14 cellular contexts compared by ENCODE assay signal in the genomic region with DNA sequence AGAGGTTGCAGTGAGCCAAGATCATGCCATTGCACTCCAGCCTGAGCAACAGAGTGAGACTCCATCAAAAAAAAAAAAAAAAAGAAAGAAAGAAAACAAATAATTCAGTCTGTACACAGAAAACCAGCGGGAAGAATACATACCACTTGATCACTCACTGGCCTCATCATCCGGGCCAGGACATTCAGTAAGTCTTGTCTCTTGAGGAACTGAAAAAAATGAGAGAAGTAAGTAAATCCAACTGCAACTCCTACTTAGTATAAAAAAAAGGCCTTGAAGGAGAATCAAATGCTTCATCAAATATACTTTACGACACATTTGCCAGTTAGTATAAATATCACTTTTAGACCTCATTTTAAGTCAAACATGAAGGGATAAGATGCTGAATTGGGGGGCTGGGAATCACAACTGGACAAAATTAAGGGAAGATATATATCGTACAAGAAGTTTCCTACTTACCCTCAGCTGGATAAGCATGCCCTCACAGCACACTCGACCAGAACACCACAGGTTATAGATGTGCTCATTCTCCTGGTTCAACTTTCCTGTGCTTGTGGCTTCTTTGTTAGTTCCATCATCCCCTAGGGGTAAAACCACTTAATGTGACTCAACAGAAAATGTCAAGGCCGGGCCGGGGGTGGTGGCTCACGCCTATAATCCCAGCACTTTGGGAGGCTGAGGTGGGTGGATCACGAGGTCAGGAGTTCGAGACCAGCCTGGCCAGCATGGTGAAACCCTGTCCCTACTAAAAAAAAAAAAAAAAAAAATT. TPM values are rescaled to one million over a fixed set of nuclear protein-coding genes. Genes with fewer than 3 reads are reported as not detected.
DNase-seq lines count a peak whose midpoint lies in the region; ATAC-seq, FAIRE-seq and TF ChIP-seq lines count a peak whose summit lies in the region.
"Had no signal": no experiment of that assay in that cellular context is flagged by ENCODE, and none has a peak within 500 bp of the region (broad histone marks: within the 10 kb centered on the region; RNA-seq: fewer than 3 reads in every experiment).

No MANE protein-coding gene starts in this region.

- POLR2A ChIA-PET in WTC11 (lab: Charles Lee) = no interaction called here

- H3K4me3 Mint-ChIP-seq in activated T-helper 2 cell treated with anti-CD3 and anti-CD28 coated beads, Interferon-gamma antibody, Interleukin-2, Interleukin-4, amounts not matched to agents 10 μg/mL and 5 μg/mL and 100 μg/mL, durations not matched to agents 14 hours and 24 hours and 36 hours (ENCODE audit: low read depth) = no peak overlapping the region
- H3K4me3 Mint-ChIP-seq in WTC11 = no peak overlapping the region
- H3K4me3 Mint-ChIP-seq: activated naive CD8-positive, alpha-beta T cell had no signal

- peak overlapping the region; percentile 22 for H3K27ac Mint-ChIP-seq in activated T-helper 2 cell treated with anti-CD3 and anti-CD28 coated beads, Interferon-gamma antibody, Interleukin-2, Interleukin-4, amounts not matched to agents 10 μg/mL and 5 μg/mL and 100 μg/mL, durations not matched to agents 14 hours and 24 hours and 36 hours
- H3K27ac Mint-ChIP-seq in WTC11 = no peak overlapping the region

- no peak for ATAC-seq in WTC11
- ATAC-seq: HCT116 had no signal

- CTCF ChIA-PET in WTC11 (lab: Charles Lee) = interaction anchor here (0.6 kb wide), 1 partner anchor 11 kb away, joined by 3 read pairs; no protein-coding TSS in a partner anchor

- no peak for TF ChIP-seq CTCF in WTC11 (IDR thresholded peaks at IDR 0.05)

- intact Hi-C loops in activated T-helper 2 cell treated with anti-CD3 and anti-CD28 coated beads, Interferon-gamma antibody, Interleukin-2, Interleukin-4, amounts not matched to agents 10 μg/mL and 5 μg/mL and 100 μg/mL, durations not matched to agents 14 hours and 24 hours and 36 hours (cut with micrococcal nuclease) = no loop called here

- peak; percentile 45 for DNase-seq in activated CD4-positive, alpha-beta T cell treated with anti-CD3 and anti-CD28 coated beads for 48 hours
- no peak for DNase-seq in activated CD4-positive, alpha-beta T cell treated with anti-CD3 and anti-CD28 coated beads, Interleukin-2, amount 50 U/mL, for 1 hour
- no peak for DNase-seq in HTR-8/SVneo (ENCODE audit: insufficient read length, low spot score)
- no peak for DNase-seq in activated T-helper 2 cell treated with anti-CD3 and anti-CD28 coated beads, Interferon-gamma antibody, Interleukin-2, Interleukin-4, amounts not matched to agents 10 μg/mL and 5 μg/mL and 100 μg/mL, durations not matched to agents 14 hours and 24 hours and 36 hours (ENCODE audit: low spot score)
- peak; percentile 24 to 26 for DNase-seq in stimulated activated CD8-positive, alpha-beta memory T cell treated with anti-CD3 and anti-CD28 coated beads, Interleukin-2, amount 100 ng/mL, for 48 hours (ENCODE audit: low read depth in 2 of 2)
- DNase-seq in WTC11 (ENCODE audit: low spot score) = no peak
- no peak for DNase-seq in mesenteric fat pad (ENCODE audit: low spot score)
- DNase-seq in NCI-H1436 (lab: John Stamatoyannopoulos, UW) = no peak
- DNase-seq: effector CD4-positive, alpha-beta T cell; GF-D8; stimulated activated naive CD4-positive, alpha-beta T cell; T1000 had no signal

- peaks cover 79% of the 10 kb centered on the region for H3K36me3 Mint-ChIP-seq in activated T-helper 2 cell treated with anti-CD3 and anti-CD28 coated beads, Interferon-gamma antibody, Interleukin-2, Interleukin-4, amounts not matched to agents 10 μg/mL and 5 μg/mL and 100 μg/mL, durations not matched to agents 14 hours and 24 hours and 36 hours (ENCODE audit: low read depth)
- H3K36me3 Mint-ChIP-seq in WTC11 = peaks cover 69% of the 10 kb centered on the region

- peaks cover 14% of the 10 kb centered on the region for H3K4me1 Mint-ChIP-seq in activated T-helper 2 cell treated with anti-CD3 and anti-CD28 coated beads, Interferon-gamma antibody, Interleukin-2, Interleukin-4, amounts not matched to agents 10 μg/mL and 5 μg/mL and 100 μg/mL, durations not matched to agents 14 hours and 24 hours and 36 hours (ENCODE audit: low read depth)
- no peaks in the 10 kb centered on the region for H3K4me1 Mint-ChIP-seq in WTC11

- H3K27me3 Mint-ChIP-seq in activated T-helper 2 cell treated with anti-CD3 and anti-CD28 coated beads, Interferon-gamma antibody, Interleukin-2, Interleukin-4, amounts not matched to agents 10 μg/mL and 5 μg/mL and 100 μg/mL, durations not matched to agents 14 hours and 24 hours and 36 hours (ENCODE audit: low read depth) = no peaks in the 10 kb centered on the region
- H3K27me3 Mint-ChIP-seq in WTC11 (ENCODE audit: low read depth) = no peaks in the 10 kb centered on the region
- H3K27me3 Mint-ChIP-seq: activated naive CD8-positive, alpha-beta T cell had no signal

- H3K9me3 Mint-ChIP-seq in activated T-helper 2 cell treated with anti-CD3 and anti-CD28 coated beads, Interferon-gamma antibody, Interleukin-2, Interleukin-4, amounts not matched to agents 10 μg/mL and 5 μg/mL and 100 μg/mL, durations not matched to agents 14 hours and 24 hours and 36 hours = no peaks in the 10 kb centered on the region
- H3K9me3 Mint-ChIP-seq in WTC11 = no peaks in the 10 kb centered on the region

- peak; percentile 9 for FAIRE-seq in HTR-8/SVneo (lab: Jason Lieb, UNC)

TF ChIP-seq in WTC11, 78 proteins besides CTCF, POLR2A, EP300 and RAD21:
- no peak for TF ChIP-seq ZNF317 (CRISPR knock-in tag; IDR thresholded peaks at IDR 0.05; ENCODE audit: borderline replicate concordance, low read depth)
- TF ChIP-seq, protein P1, sequence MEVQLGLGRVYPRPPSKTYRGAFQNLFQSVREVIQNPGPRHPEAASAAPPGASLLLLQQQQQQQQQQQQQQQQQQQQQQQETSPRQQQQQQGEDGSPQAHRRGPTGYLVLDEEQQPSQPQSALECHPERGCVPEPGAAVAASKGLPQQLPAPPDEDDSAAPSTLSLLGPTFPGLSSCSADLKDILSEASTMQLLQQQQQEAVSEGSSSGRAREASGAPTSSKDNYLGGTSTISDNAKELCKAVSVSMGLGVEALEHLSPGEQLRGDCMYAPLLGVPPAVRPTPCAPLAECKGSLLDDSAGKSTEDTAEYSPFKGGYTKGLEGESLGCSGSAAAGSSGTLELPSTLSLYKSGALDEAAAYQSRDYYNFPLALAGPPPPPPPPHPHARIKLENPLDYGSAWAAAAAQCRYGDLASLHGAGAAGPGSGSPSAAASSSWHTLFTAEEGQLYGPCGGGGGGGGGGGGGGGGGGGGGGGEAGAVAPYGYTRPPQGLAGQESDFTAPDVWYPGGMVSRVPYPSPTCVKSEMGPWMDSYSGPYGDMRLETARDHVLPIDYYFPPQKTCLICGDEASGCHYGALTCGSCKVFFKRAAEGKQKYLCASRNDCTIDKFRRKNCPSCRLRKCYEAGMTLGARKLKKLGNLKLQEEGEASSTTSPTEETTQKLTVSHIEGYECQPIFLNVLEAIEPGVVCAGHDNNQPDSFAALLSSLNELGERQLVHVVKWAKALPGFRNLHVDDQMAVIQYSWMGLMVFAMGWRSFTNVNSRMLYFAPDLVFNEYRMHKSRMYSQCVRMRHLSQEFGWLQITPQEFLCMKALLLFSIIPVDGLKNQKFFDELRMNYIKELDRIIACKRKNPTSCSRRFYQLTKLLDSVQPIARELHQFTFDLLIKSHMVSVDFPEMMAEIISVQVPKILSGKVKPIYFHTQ (CRISPR knock-in tag; IDR thresholded peaks at IDR 0.05) = no peak

RNA-seq across cellular contexts. Expression of a gene that starts 12.4 kb away (rescaled TPM):
- total RNA-seq in activated T-helper 2 cell treated with anti-CD3 and anti-CD28 coated beads, Interferon-gamma antibody, Interleukin-2, Interleukin-4, amounts not matched to agents 10 μg/mL and 5 μg/mL and 100 μg/mL, durations not matched to agents 14 hours and 24 hours and 36 hours = 70.0 and 73.7 TPM in 2 replicates
- total RNA-seq in WTC11 (2021) = 63.0 to 70.9 TPM (median 63.9 TPM) in 3 replicates
- total RNA-seq in mesenteric fat pad = 110 TPM

RNA-seq across cellular contexts. Expression of a gene that starts 13.0 kb away (rescaled TPM):
- total RNA-seq in activated T-helper 2 cell treated with anti-CD3 and anti-CD28 coated beads, Interferon-gamma antibody, Interleukin-2, Interleukin-4, amounts not matched to agents 10 μg/mL and 5 μg/mL and 100 μg/mL, durations not matched to agents 14 hours and 24 hours and 36 hours = 138 and 144 TPM in 2 replicates
- 102 to 128 TPM (median 106 TPM) in 3 replicates for total RNA-seq in WTC11 (2021)
- 130 TPM for total RNA-seq in mesenteric fat pad

RNA-seq across cellular contexts. Expression of a gene that starts 19.4 kb away (rescaled TPM):
- 54.0 and 57.4 TPM in 2 replicates for total RNA-seq in activated T-helper 2 cell treated with anti-CD3 and anti-CD28 coated beads, Interferon-gamma antibody, Interleukin-2, Interleukin-4, amounts not matched to agents 10 μg/mL and 5 μg/mL and 100 μg/mL, durations not matched to agents 14 hours and 24 hours and 36 hours
- total RNA-seq in WTC11 (2021) = 36.6 to 43.1 TPM (median 41.2 TPM) in 3 replicates
- total RNA-seq in mesenteric fat pad = 34.3 TPM

Comparison
In these comparisons a context has a peak if more than half of its experiments do, and no peak if none do; other contexts are left out.
1. DNase-seq: peak in activated CD4-positive, alpha-beta T cell treated with anti-CD3 and anti-CD28 coated beads for 48 hours (single experiment) and stimulated activated CD8-positive, alpha-beta memory T cell treated with anti-CD3 and anti-CD28 coated beads, Interleukin-2, amount 100 ng/mL, for 48 hours (2 of 2); none in activated CD4-positive, alpha-beta T cell treated with anti-CD3 and anti-CD28 coated beads, Interleukin-2, amount 50 U/mL, for 1 hour (single experiment), HTR-8/SVneo (single experiment), activated T-helper 2 cell treated with anti-CD3 and anti-CD28 coated beads, Interferon-gamma antibody, Interleukin-2, Interleukin-4, amounts not matched to agents 10 μg/mL and 5 μg/mL and 100 μg/mL, durations not matched to agents 14 hours and 24 hours and 36 hours (single experiment), WTC11 (single experiment), mesenteric fat pad (single experiment) and NCI-H1436 (single experiment).